In genomic region chr13:49786609-49787008, GRCh38 we compare ENCODE assay signal across 30 cellular contexts.
"Had no signal": no experiment of that assay in that cellular context is flagged by ENCODE, and none has a peak within 500 bp of the region (broad histone marks: within the 10 kb centered on the region; RNA-seq: fewer than 3 reads in every experiment).

No MANE protein-coding gene starts in this region.

- H3K27me3 Mint-ChIP-seq: activated naive CD8-positive, alpha-beta T cell treated with anti-CD3 and anti-CD28 coated beads, Interleukin-2, amount 50 U/mL, for 24 hours; progenitor cell of endocrine pancreas; stimulated activated naive CD8-positive, alpha-beta T cell treated with anti-CD3 and anti-CD28 coated beads, Interleukin-15, amount 100 ng/mL, for 72 hours had no signal

- H3K27ac Mint-ChIP-seq: activated naive CD8-positive, alpha-beta T cell treated with anti-CD3 and anti-CD28 coated beads, Interleukin-2, amount 50 U/mL, for 24 hours; activated T-cell treated with anti-CD3 and anti-CD28 coated beads, Interleukin-2, amount 50 U/mL, for 72 hours; endodermal cell; nephron progenitor cell; progenitor cell of endocrine pancreas; stimulated activated effector memory CD8-positive, alpha-beta T cell treated with anti-CD3 and anti-CD28 coated beads, Interleukin-12 subunit alpha, Interleukin-12 subunit beta, amount 100 ng/mL, for 72 hours; stimulated activated naive CD8-positive, alpha-beta T cell treated with anti-CD3 and anti-CD28 coated beads, Interleukin-15, amount 100 ng/mL, for 72 hours had no signal

- ATAC-seq: activated naive CD8-positive, alpha-beta T cell treated with anti-CD3 and anti-CD28 coated beads, Interleukin-2, amount 50 U/mL, for 24 hours; activated T-cell treated with anti-CD3 and anti-CD28 coated beads, Interleukin-2, amount 50 U/mL, for 72 hours; left ventricle myocardium superior; sciatic nerve; stimulated activated effector memory CD8-positive, alpha-beta T cell treated with anti-CD3 and anti-CD28 coated beads, Interleukin-12 subunit alpha, Interleukin-12 subunit beta, amount 100 ng/mL, for 72 hours; stimulated activated naive CD8-positive, alpha-beta T cell treated with anti-CD3 and anti-CD28 coated beads, Interleukin-15, amount 100 ng/mL, for 72 hours; upper lobe of right lung had no signal

- H3K36me3 ChIP-seq: breast epithelium, esophagus squamous epithelium, ovary, thyroid gland, upper lobe of right lung had no signal

- H3K4me3 Mint-ChIP-seq: activated naive CD8-positive, alpha-beta T cell treated with anti-CD3 and anti-CD28 coated beads, Interleukin-2, amount 50 U/mL, for 24 hours; activated T-cell treated with anti-CD3 and anti-CD28 coated beads, Interleukin-2, amount 50 U/mL, for 72 hours; endodermal cell; nephron progenitor cell; stimulated activated effector memory CD8-positive, alpha-beta T cell treated with anti-CD3 and anti-CD28 coated beads, Interleukin-12 subunit alpha, Interleukin-12 subunit beta, amount 100 ng/mL, for 72 hours; stimulated activated naive CD8-positive, alpha-beta T cell treated with anti-CD3 and anti-CD28 coated beads, Interleukin-15, amount 100 ng/mL, for 72 hours had no signal

- H3K9me3 Mint-ChIP-seq: activated naive CD8-positive, alpha-beta T cell treated with anti-CD3 and anti-CD28 coated beads, Interleukin-2, amount 50 U/mL, for 24 hours; activated T-cell treated with anti-CD3 and anti-CD28 coated beads, Interleukin-2, amount 50 U/mL, for 72 hours; endodermal cell; stimulated activated effector memory CD8-positive, alpha-beta T cell treated with anti-CD3 and anti-CD28 coated beads, Interleukin-12 subunit alpha, Interleukin-12 subunit beta, amount 100 ng/mL, for 72 hours; stimulated activated naive CD8-positive, alpha-beta T cell treated with anti-CD3 and anti-CD28 coated beads, Interleukin-15, amount 100 ng/mL, for 72 hours had no signal

- H3K4me3 ChIP-seq: breast epithelium, esophagus squamous epithelium, ovary, thyroid gland, upper lobe of right lung had no signal

- DNase-seq: activated CD4-positive, alpha-beta T cell treated with anti-CD3 and anti-CD28 coated beads for 4 hours; activated CD4-positive, alpha-beta T cell treated with anti-CD3 and anti-CD28 coated beads, Interleukin-2, amount 50 U/mL, for 4 hours; activated effector memory CD4-positive, alpha-beta T cell treated with Interleukin-2 at 50 U/mL for 16 hours; activated naive CD4-positive, alpha-beta T cell treated with Interleukin-2 at 50 U/mL for 16 hours; activated naive CD8-positive, alpha-beta T cell treated with anti-CD3 and anti-CD28 coated beads, Interleukin-2, amount 50 U/mL, for 24 hours; activated T-cell treated with anti-CD3 and anti-CD28 coated beads for 4 hours; activated T-cell treated with anti-CD3 and anti-CD28 coated beads, Interleukin-2, amount 50 U/mL, for 72 hours; amygdala; central memory CD4-positive, alpha-beta T cell; endodermal cell; esophagus squamous epithelium; foreskin melanocyte; glutamatergic neuron; islet precursor cell; left ventricle myocardium superior; mammary epithelial cell; nephron progenitor cell; ovary; retina; small intestine; stimulated activated CD4-positive, alpha-beta T cell treated with anti-CD3 and anti-CD28 coated beads, Interleukin-4, amount 100 ng/mL, for 24 hours; stimulated activated naive CD8-positive, alpha-beta T cell treated with anti-CD3 and anti-CD28 coated beads, Interleukin-15, amount 100 ng/mL, for 72 hours; substantia nigra; T-helper 1 cell; thyroid gland; upper lobe of right lung had no signal

- H3K27ac ChIP-seq: breast epithelium, esophagus squamous epithelium, ovary, thyroid gland, upper lobe of right lung had no signal

- H3K9me3 ChIP-seq: breast epithelium, esophagus squamous epithelium, ovary, thyroid gland, upper lobe of right lung had no signal
